ENCODE assay signal across 8 cellular contexts in genomic region chr6:32014547-32014946, GRCh38. TPM values are rescaled to one million over a fixed set of nuclear protein-coding genes. Genes with fewer than 3 reads are reported as not detected.
DNase-seq lines count a peak whose midpoint lies in the region; ATAC-seq, FAIRE-seq and TF ChIP-seq lines count a peak whose summit lies in the region.
"Not testable (repeated sequence)": the region's sequence is repeated elsewhere in the genome, so short reads cannot be mapped to it uniquely, and the experiment has no call there.

Gene C4B, plus strand, starts transcription at chr6:32014795. Its CDS starts 51 bp downstream, at chr6:32014846.

- TF ChIP-seq CTCF in dorsolateral prefrontal cortex (IDR thresholded peaks at IDR 0.05 in 54 of 56, conservative IDR thresholded peaks at IDR 0.05 in 2 of 56; ENCODE audit: low read depth in 1 of 56, partially characterized antibody in 56 of 56); HepG2 (CRISPR knock-in tag; IDR thresholded peaks at IDR 0.05): not testable (repeated sequence)

- not testable (repeated sequence) for H2AFZ ChIP-seq in HepG2 (ENCODE audit: low read length)

- not testable (repeated sequence) for H3K27ac ChIP-seq in adipose tissue (ENCODE audit: low read depth, low read length); dorsolateral prefrontal cortex; HepG2 (ENCODE audit: extremely low read length, insufficient read depth, low read length); thymus (ENCODE audit: low read depth); aorta (ENCODE audit: low read depth in 1 of 2, low read length in 2 of 2)

- TF ChIP-seq EP300 in HepG2 (IDR thresholded peaks at IDR 0.05; ENCODE audit: low read depth in 2 of 2, low read length in 2 of 2); HepG2 (CRISPR knock-in tag; IDR thresholded peaks at IDR 0.05; ENCODE audit: borderline replicate concordance): not testable (repeated sequence)

- in situ Hi-C loops in HepG2 (cut with HindIII; ENCODE audit: extremely low pct_ligation_motif_present, low pct_unique_long_range_greater_than_20kb) = not testable (repeated sequence)

- not testable (repeated sequence) for H3K79me2 ChIP-seq in HepG2 (ENCODE audit: insufficient read depth, low read length)

- not testable (repeated sequence) for BruUV-seq in HepG2 (replicated peaks; lab: Mats Ljungman, UMichigan)

- ATAC-seq in left cardiac atrium (peak; percentile 65 to 80), HepG2 (peak; percentile 60), sciatic nerve (peak; percentile 83), aorta (ENCODE audit: low FRiP score) (peak; percentile 23)

- H3K4me2 ChIP-seq in HepG2 (ENCODE audit: low read depth, low read length) = not testable (repeated sequence)

- H3K9me3 ChIP-seq in HepG2 (ENCODE audit: low read length); thymus (ENCODE audit: control insufficient read depth); aorta (ENCODE audit: control insufficient read depth, low read length): not testable (repeated sequence)

- H4K20me1 ChIP-seq in HepG2 (ENCODE audit: insufficient read depth, low read length) = not testable (repeated sequence)

- not testable (repeated sequence) for H3K36me3 ChIP-seq in HepG2 (replicated peaks in 1 of 2; ENCODE audit: control insufficient read depth in 1 of 2, insufficient read depth in 2 of 2, low read length in 2 of 2); thymus (ENCODE audit: control insufficient read depth, insufficient read depth); aorta (ENCODE audit: control insufficient read depth in 1 of 2, insufficient read depth in 2 of 2, low read length in 1 of 2)

- not testable (repeated sequence) for TF ChIP-seq POLR2A in HepG2 (IDR thresholded peaks at IDR 0.05; ENCODE audit: insufficient read depth in 1 of 2, low read depth in 2 of 2, low read length in 2 of 2)

- H3K4me1 ChIP-seq in HepG2 (ENCODE audit: insufficient read depth, low read length); thymus (ENCODE audit: control insufficient read depth, insufficient read depth, low read length); aorta (ENCODE audit: control insufficient read depth in 1 of 2, insufficient read depth in 2 of 2, low read length in 2 of 2): not testable (repeated sequence)

- no CpG with 5 or more reads among the region's 6 CpGs for WGBS in adipose tissue, 3 donors
- WGBS in HepG2 (ENCODE audit: low lambda C conversion rate) = no CpG with 5 or more reads among the region's 6 CpGs
- WGBS in thymus = no CpG with 5 or more reads among the region's 6 CpGs
- no CpG with 5 or more reads among the region's 6 CpGs for WGBS in aorta, 2 donors

- not testable (repeated sequence) for DNase-seq in dorsolateral prefrontal cortex; left cardiac atrium; HepG2 (ENCODE audit: low spot score); mucosa of gallbladder (ENCODE audit: low spot score); sciatic nerve (ENCODE audit: low spot score); aorta

- CTCF ChIA-PET in HepG2 (lab: Yijun Ruan, JAX; ENCODE audit: low intra/inter-chr PET ratio, low total read pairs) = not testable (repeated sequence)

- H3K9ac ChIP-seq in HepG2 (ENCODE audit: insufficient read depth, low read depth, low read length) = not testable (repeated sequence)

- peak; percentile 74 for FAIRE-seq in HepG2 (lab: Jason Lieb, UNC)

- not testable (repeated sequence) for H3K4me3 ChIP-seq in dorsolateral prefrontal cortex; HepG2 (replicated peaks in 1 of 3; ENCODE audit: insufficient read depth in 1 of 3, low read depth in 2 of 3, low read length in 3 of 3); thymus (ENCODE audit: low read length); aorta (ENCODE audit: low read length in 2 of 2)

- intact Hi-C loops in dorsolateral prefrontal cortex (cut with DNase I); left cardiac atrium (cut with DNase I); HepG2 (cut with micrococcal nuclease; ENCODE audit: unreplicated experiment); sciatic nerve (cut with DNase I); aorta (cut with DNase I): not testable (repeated sequence)

- not testable (repeated sequence) for H3K27me3 ChIP-seq in dorsolateral prefrontal cortex; HepG2 (ENCODE audit: control insufficient read depth in 1 of 2, insufficient read depth in 2 of 2, low read length in 2 of 2); thymus (ENCODE audit: control insufficient read depth, insufficient read depth); aorta (ENCODE audit: control insufficient read depth in 1 of 2, insufficient read depth in 2 of 2, low read length in 1 of 2)

- POLR2A ChIA-PET in HepG2 (lab: Yijun Ruan, JAX) = not testable (repeated sequence)

- TF ChIP-seq RAD21 in HepG2 (CRISPR knock-in tag; IDR thresholded peaks at IDR 0.05) = not testable (repeated sequence)

RNA-seq across cellular contexts. Expression of gene C4B, which starts in this region (rescaled TPM):
- polyA plus RNA-seq in adipose tissue = 100 to 1,000 TPM in 1 of 3 donors, 10 to 100 TPM in 2; 22.4 to 207 (median 93.8) TPM
- 100 to 1,000 TPM in 66 of 120 experiments, 10 to 100 TPM in 54; 28.9 to 432 (median 108) TPM for total RNA-seq in dorsolateral prefrontal cortex
- total RNA-seq in left cardiac atrium = 100 to 1,000 TPM; 177 to 235 TPM
- 67.2 and 167 TPM in 2 replicates for total RNA-seq in HepG2 (2016; rRNA removed; fragmentation: Illumina TruSeq; extraction: Trizol)
- total RNA-seq in HepG2 (2016; cell fraction: cytosol; rRNA removed; fragmentation: Illumina TruSeq; extraction: Trizol; ENCODE audit: low read depth) = 15.2 and 17.8 TPM in 2 replicates
- 44.6 and 177 TPM in 2 replicates for total RNA-seq in HepG2 (2016; cell fraction: insoluble cytoplasmic fraction; rRNA removed; fragmentation: Illumina TruSeq; extraction: Trizol)
- 26.9 and 28.9 TPM in 2 replicates for total RNA-seq in HepG2 (2016; cell fraction: membrane; rRNA removed; fragmentation: Illumina TruSeq; extraction: Trizol)
- 179 and 223 TPM in 2 replicates for total RNA-seq in HepG2 (2016; cell fraction: nucleus; rRNA removed; fragmentation: Illumina TruSeq; extraction: Trizol)
- polyA plus RNA-seq in HepG2 (2011; rRNA removed) = 538 and 944 TPM in 2 replicates
- polyA plus RNA-seq in HepG2 (2011; cell fraction: cytosol; rRNA removed) = 514 and 816 TPM in 2 replicates
- 1,368 and 1,594 TPM in 2 replicates for polyA plus RNA-seq in HepG2 (2011; cell fraction: nucleus; rRNA removed)
- 355 and 757 TPM in 2 replicates for polyA plus RNA-seq in HepG2 (2012)
- polyA plus RNA-seq in HepG2 (2016; cell fraction: cytosol; fragmentation: Illumina TruSeq; extraction: Trizol; ENCODE audit: low read depth) = 18.7 and 20.5 TPM in 2 replicates
- 84.4 and 122 TPM in 2 replicates for polyA plus RNA-seq in HepG2 (2016; cell fraction: insoluble cytoplasmic fraction; fragmentation: Illumina TruSeq; extraction: Trizol; ENCODE audit: low read depth)
- polyA plus RNA-seq in HepG2 (2016; cell fraction: membrane; fragmentation: Illumina TruSeq; extraction: Trizol; ENCODE audit: low read depth) = 27.8 and 33.4 TPM in 2 replicates
- polyA plus RNA-seq in HepG2 (2016; cell fraction: nucleus; fragmentation: Illumina TruSeq; extraction: Trizol; ENCODE audit: insufficient read depth, low read depth) = 512 and 561 TPM in 2 replicates
- polyA minus RNA-seq in HepG2 (2011; rRNA and poly(A)+ RNA removed; ENCODE audit: low replicate concordance) = 2.7 and 435 TPM in 2 replicates
- polyA minus RNA-seq in HepG2 (2011; cell fraction: cytosol; rRNA and poly(A)+ RNA removed) = 166 and 248 TPM in 2 replicates
- 281 and 393 TPM in 2 replicates for polyA minus RNA-seq in HepG2 (2011; cell fraction: nucleus; rRNA and poly(A)+ RNA removed)
- total RNA-seq in mucosa of gallbladder = 155 TPM
- 392 TPM for total RNA-seq in sciatic nerve
- 262 TPM for polyA plus RNA-seq in thymus
- 100 to 1,000 TPM; 149 to 225 TPM for total RNA-seq in aorta
- polyA plus RNA-seq in aorta = 10 to 100 TPM; 10.8 to 49.3 TPM

Comparison
In these comparisons a context has a peak if more than half of its experiments do, and no peak if none do; other contexts are left out.
1. ATAC-seq: peak in every context shown above with its lines; median percentile 83 in sciatic nerve; 72 in left cardiac atrium; 60 in HepG2; 23 in aorta.